9 cellular contexts compared by ENCODE assay signal in genomic region chr4:80215449-80216052, GRCh38. TPM values are rescaled to one million over a fixed set of nuclear protein-coding genes. Genes with fewer than 3 reads are reported as not detected.
DNase-seq lines count a peak whose midpoint lies in the region; ATAC-seq and TF ChIP-seq lines count a peak whose summit lies in the region.
"Had no signal": no experiment of that assay in that cellular context is flagged by ENCODE, and none has a peak within 500 bp of the region (broad histone marks: within the 10 kb centered on the region; RNA-seq: fewer than 3 reads in every experiment).

No MANE protein-coding gene starts in this region.

- DNase-seq in G401 (ENCODE audit: low spot score), result peak; percentile 52
- DNase-seq in KBM-7, result peak; percentile 45
- peak; percentile 36 for DNase-seq in SK-N-DZ (ENCODE audit: low spot score)
- peak in 1 of 2 donors; percentile 47 for DNase-seq in foreskin fibroblast
- no peak for DNase-seq in testis
- DNase-seq in germinal center (ENCODE audit: low spot score), result no peak
- DNase-seq in GOT3 (lab: John Stamatoyannopoulos, UW), result no peak

- no peaks in the 10 kb centered on the region for H3K36me3 ChIP-seq in testis (ENCODE audit: low read depth, missing control alignments)
- H3K36me3 ChIP-seq: SJCRH30 had no signal

- TF ChIP-seq CTCF in foreskin fibroblast (IDR thresholded peaks at IDR 0.05; ENCODE audit: low read depth, low read length) (peak; percentile 50), testis (IDR thresholded peaks at IDR 0.05) (peak in 2 of 3 experiments; percentile 56 to 78)

- no peaks in the 10 kb centered on the region for H3K27me3 ChIP-seq in testis
- H3K27me3 ChIP-seq: SJCRH30 had no signal

- in situ Hi-C loops in G401 (cut with HindIII; ENCODE audit: low sequenced_read_pairs) (no loop called here), KBM-7 (cut with MboI; ENCODE audit: low pct_unique_long_range_greater_than_20kb, low sequenced_read_pairs) (no loop called here)

- no peaks in the 10 kb centered on the region for H3K4me1 ChIP-seq in testis

- no peaks in the 10 kb centered on the region for H3K9me3 ChIP-seq in testis
- H3K9me3 ChIP-seq: SJCRH30 had no signal

- H3K27ac ChIP-seq in testis, result no peak overlapping the region
- H3K27ac ChIP-seq: SJCRH30 had no signal

- intact Hi-C loops in testis (cut with DNase I; ENCODE audit: low total_unique reads), result no loop called here

- no peak for ATAC-seq in HG03196 (IDR thresholded peaks at IDR 0.05; ENCODE audit: unreplicated experiment)

- no peak for TF ChIP-seq POLR2A in testis (IDR thresholded peaks at IDR 0.05)

- 21 to 33% methylated on average over 5 of the region's 5 CpGs for WGBS in testis, 2 donors

- H3K4me3 ChIP-seq in foreskin fibroblast (ENCODE audit: low read depth in 1 of 2, low read length in 2 of 2), result no peak overlapping the region
- H3K4me3 ChIP-seq in testis, result no peak overlapping the region
- H3K4me3 ChIP-seq: SJCRH30 had no signal

RNA-seq across cellular contexts. Expression of gene PRDM8, which starts 18.2 kb away (rescaled TPM):
- total RNA-seq in G401 (2014; rRNA removed; shearing (Covaris generic)), result 0.06 and 0.20 TPM in 2 replicates
- 11.3 and 14.5 TPM in 2 replicates for polyA plus RNA-seq in SK-N-DZ (2014; cell fraction: cytosol; rRNA removed)
- polyA plus RNA-seq in SK-N-DZ (2014; cell fraction: nucleus; rRNA removed), result 31.3 and 32.8 TPM in 2 replicates
- 1 to 10 TPM; 3.9 to 4.3 TPM for total RNA-seq in testis
- polyA plus RNA-seq in testis (ENCODE audit: insufficient read depth, low read depth, low replicate concordance), result 1.1 TPM

RNA-seq across cellular contexts. Expression of gene FGF5, which starts 50.9 kb away (rescaled TPM):
- 0.92 and 1.0 TPM in 2 replicates for total RNA-seq in G401 (2014; rRNA removed; shearing (Covaris generic))
- 0.06 and 0.09 TPM in 2 replicates for polyA plus RNA-seq in SK-N-DZ (2014; cell fraction: cytosol; rRNA removed)
- not detected in 2 replicates for polyA plus RNA-seq in SK-N-DZ (2014; cell fraction: nucleus; rRNA removed)
- not detected for total RNA-seq in testis
- not detected for polyA plus RNA-seq in testis (ENCODE audit: insufficient read depth, low read depth, low replicate concordance)

Comparison
In these comparisons a context has a peak if more than half of its experiments do, and no peak if none do; other contexts are left out.
1. DNase-seq: peak in G401 (single experiment), KBM-7 (single experiment) and SK-N-DZ (single experiment); none in testis (single experiment), germinal center (single experiment) and GOT3 (single experiment).